ENCODE assay signal across 9 cellular contexts in genomic region chr11:69240332-69241074, GRCh38. TPM values are rescaled to one million over a fixed set of nuclear protein-coding genes. Genes with fewer than 3 reads are reported as not detected.
A peak's percentile ranks its signal among the peaks of the same experiment; 100 is the strongest.
DNase-seq lines count a peak whose midpoint lies in the region; ATAC-seq, FAIRE-seq and TF ChIP-seq lines count a peak whose summit lies in the region.
"Had no signal": no experiment of that assay in that cellular context is flagged by ENCODE, and none has a peak within 500 bp of the region (broad histone marks: within the 10 kb centered on the region; RNA-seq: fewer than 3 reads in every experiment).

No MANE protein-coding gene starts in this region.

- TF ChIP-seq CTCF in GM13977 (IDR thresholded peaks at IDR 0.05; ENCODE audit: extremely low read depth, insufficient read depth, missing control alignments) (peak; percentile 31), keratinocyte (optimal IDR thresholded peaks at IDR 0.05 in 1 of 3, IDR thresholded peaks at IDR 0.05 in 1 of 3, conservative IDR thresholded peaks at IDR 0.05 in 1 of 3; ENCODE audit: extremely low read depth in 1 of 3, insufficient read depth in 2 of 3, low read length in 3 of 3) (peak; percentile 52 to 71 (median 69)), ascending aorta (IDR thresholded peaks at IDR 0.05) (no peak)

- H3K27me3 ChIP-seq in keratinocyte (ENCODE audit: control insufficient read depth, extremely low read depth, insufficient read depth, low read length) (peaks cover 2% of the 10 kb centered on the region), ascending aorta (no peaks in the 10 kb centered on the region)

- H3K79me2 ChIP-seq in keratinocyte (ENCODE audit: control insufficient read depth, insufficient read depth, low read length) = no peaks in the 10 kb centered on the region

- H3K4me3 ChIP-seq in keratinocyte (ENCODE audit: control insufficient read depth in 2 of 3, extremely low read depth in 1 of 3, insufficient read depth in 2 of 3, low read depth in 1 of 3, low read length in 3 of 3) (no peak overlapping the region), ascending aorta (no peak overlapping the region)

- dilution Hi-C loops in keratinocyte (cut with MboI; ENCODE audit: extremely low pct_ligation_motif_present, low sequenced_read_pairs) = loop anchor here (25.0 kb wide), 1 partner anchor 128 kb away; no protein-coding TSS in a partner anchor

- H3K9me3 ChIP-seq in keratinocyte (ENCODE audit: control insufficient read depth, low read depth, low read length) (no peaks in the 10 kb centered on the region), ascending aorta (no peaks in the 10 kb centered on the region)

- H3K9me1 ChIP-seq in keratinocyte (ENCODE audit: control insufficient read depth, extremely low read depth, insufficient read depth, low read length) = no peaks in the 10 kb centered on the region

- H3K36me3 ChIP-seq in keratinocyte (ENCODE audit: control insufficient read depth in 2 of 2, extremely low read depth in 1 of 2, insufficient read depth in 2 of 2, low read length in 2 of 2) = no peaks in the 10 kb centered on the region
- H3K36me3 ChIP-seq in ascending aorta = no peaks in the 10 kb centered on the region

- no peak overlapping the region for H3K9ac ChIP-seq in keratinocyte (ENCODE audit: control insufficient read depth, extremely low read depth, insufficient read depth, low read length)

- no peaks in the 10 kb centered on the region for H4K20me1 ChIP-seq in keratinocyte (ENCODE audit: control insufficient read depth, extremely low read depth, insufficient read depth, low read length)

- ATAC-seq in HG03196 (IDR thresholded peaks at IDR 0.05; ENCODE audit: unreplicated experiment) (no peak), GM21447 (IDR thresholded peaks at IDR 0.05; ENCODE audit: unreplicated experiment) (no peak)

- no peak overlapping the region for H3K27ac ChIP-seq in keratinocyte (ENCODE audit: control insufficient read depth, insufficient read depth, low read length)
- no peak overlapping the region for H3K27ac ChIP-seq in ascending aorta

- no peak for FAIRE-seq in keratinocyte (lab: Jason Lieb, UNC)

- intact Hi-C loops in ascending aorta (cut with DNase I) = no loop called here

- H3K4me1 ChIP-seq in keratinocyte (ENCODE audit: control insufficient read depth, extremely low read depth, insufficient read depth, low read length) (no peaks in the 10 kb centered on the region), ascending aorta (no peaks in the 10 kb centered on the region)

- H2AFZ ChIP-seq in keratinocyte (ENCODE audit: control insufficient read depth, low read length) = no peak overlapping the region

- in situ Hi-C loops in GM13977 (cut with MboI; ENCODE audit: low pct_unique_long_range_greater_than_20kb, low sequenced_read_pairs, unreplicated experiment) = no loop called here

- peak; percentile 49 for DNase-seq in AG20443 (ENCODE audit: low spot score)
- no peak for DNase-seq in GM13977 (ENCODE audit: low spot score)
- peak; percentile 19 for DNase-seq in amniotic epithelial cell (ENCODE audit: low read depth)
- no peak for DNase-seq in keratinocyte (ENCODE audit: low read depth, low spot score)
- no peak for DNase-seq in AG08395 (ENCODE audit: low spot score)
- no peak for DNase-seq in ascending aorta (ENCODE audit: low spot score in 2 of 2)
- DNase-seq: NCI-H2029 had no signal

- H3K4me2 ChIP-seq in keratinocyte (ENCODE audit: control insufficient read depth, extremely low read depth, insufficient read depth, low read depth, low read length) = no peak overlapping the region

RNA-seq across cellular contexts. Expression of gene MYEOV, which starts 53.5 kb away (rescaled TPM):
- polyA plus RNA-seq in keratinocyte = 1.4 to 2.7 TPM (median 1.5 TPM) in 3 replicates
- 0.19 TPM for polyA plus RNA-seq in keratinocyte (2011; ENCODE audit: low read depth)
- 0.51 and 1.0 TPM in 2 replicates for polyA plus RNA-seq in keratinocyte (2011; cell fraction: cytosol; rRNA removed)
- 0.90 and 1.2 TPM in 2 replicates for polyA plus RNA-seq in keratinocyte (2011; cell fraction: nucleus; rRNA removed)
- 0.31 and 3.1 TPM in 2 replicates for polyA plus RNA-seq in keratinocyte (2012; ENCODE audit: low replicate concordance)
- 0.74 to 6.2 TPM (median 0.89 TPM) in 3 replicates for polyA minus RNA-seq in keratinocyte
- polyA minus RNA-seq in keratinocyte (2011; cell fraction: cytosol; rRNA and poly(A)+ RNA removed) = not detected
- 0.74 TPM in 1 of 2 replicates, not detected in the other for polyA minus RNA-seq in keratinocyte (2011; cell fraction: nucleus; rRNA and poly(A)+ RNA removed)
- not detected for total RNA-seq in ascending aorta

Comparison
In these comparisons a context has a peak if more than half of its experiments do, and no peak if none do; other contexts are left out.
1. DNase-seq: peak in AG20443 (single experiment) and amniotic epithelial cell (single experiment); none in GM13977 (single experiment), keratinocyte (single experiment), AG08395 (single experiment) and ascending aorta (0 of 2).
2. CTCF ChIP-seq: peak in GM13977 (single experiment) and keratinocyte (3 of 3); none in ascending aorta (0 of 3).